ENCODE assay signal across 5 cellular contexts in the genomic region with DNA sequence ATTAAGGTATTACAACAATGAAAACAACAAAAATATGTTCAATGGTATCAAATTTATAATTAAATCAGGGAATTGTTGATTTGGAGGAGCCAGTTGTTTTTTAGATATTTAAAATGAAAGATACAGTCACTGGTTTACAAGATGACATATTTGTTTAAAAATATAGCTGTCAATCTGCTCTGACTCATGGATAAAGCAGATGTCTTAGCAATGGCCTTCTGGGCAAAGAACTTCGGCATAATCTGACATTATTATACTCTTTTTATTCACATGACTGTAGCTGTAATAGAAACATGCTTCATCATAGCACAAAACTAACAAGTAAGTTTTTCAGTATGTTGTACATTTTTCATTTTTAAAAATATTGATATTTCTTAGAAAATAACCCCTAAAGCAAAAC.
"Had no signal": no experiment of that assay in that cellular context is flagged by ENCODE, and none has a peak within 500 bp of the region (broad histone marks: within the 10 kb centered on the region; RNA-seq: fewer than 3 reads in every experiment).

No MANE protein-coding gene starts in this region.

- ATAC-seq: HepG2 had no signal

- FAIRE-seq: HepG2 had no signal

- DNase-seq: GM23248, GOT3, H7, KG1 had no signal
